ENCODE assay signal across 10 cellular contexts in genomic region chr17:8606415-8606814, GRCh38. TPM values are rescaled to one million over a fixed set of nuclear protein-coding genes. Genes with fewer than 3 reads are reported as not detected.
DNase-seq lines count a peak whose midpoint lies in the region; ATAC-seq and TF ChIP-seq lines count a peak whose summit lies in the region.
"Had no signal": no experiment of that assay in that cellular context is flagged by ENCODE, and none has a peak within 500 bp of the region (broad histone marks: within the 10 kb centered on the region; RNA-seq: fewer than 3 reads in every experiment).

No MANE protein-coding gene starts in this region.

- no peaks in the 10 kb centered on the region for H3K4me1 ChIP-seq in psoas muscle

- intact Hi-C loops in psoas muscle (cut with DNase I) = no loop called here

- TF ChIP-seq CTCF in coronary artery (IDR thresholded peaks at IDR 0.05) = no peak
- TF ChIP-seq CTCF in psoas muscle (IDR thresholded peaks at IDR 0.05) = no peak

- H3K36me3 ChIP-seq in psoas muscle (ENCODE audit: insufficient read depth in 1 of 2, low read depth in 1 of 2) = no peaks in the 10 kb centered on the region
- H3K36me3 ChIP-seq: MG63 had no signal

- ATAC-seq in HG03521 (IDR thresholded peaks at IDR 0.05; ENCODE audit: unreplicated experiment) (no peak), psoas muscle (no peak)

- WGBS in psoas muscle, 3 donors = 17 to 41% (median 19%) methylated on average over 3 of the region's 3 CpGs

- no peaks in the 10 kb centered on the region for H3K27me3 ChIP-seq in psoas muscle (ENCODE audit: insufficient read depth in 3 of 3, low read length in 2 of 3)
- H3K27me3 ChIP-seq: MG63 had no signal

- peak overlapping the region; percentile 71 to 82 for H3K27ac ChIP-seq in coronary artery
- H3K27ac ChIP-seq in psoas muscle = no peak overlapping the region

- no peaks in the 10 kb centered on the region for H3K9me3 ChIP-seq in psoas muscle

- peak overlapping the region; percentile 37 for H3K4me3 ChIP-seq in coronary artery
- no peak overlapping the region for H3K4me3 ChIP-seq in psoas muscle
- H3K4me3 ChIP-seq: MG63 had no signal

- DNase-seq in AG08395 (ENCODE audit: low spot score) = peak; percentile 18
- peak; percentile 61 for DNase-seq in NCI-H1092 treated with DMSO at 0.1 percent for 48 hours (lab: John Stamatoyannopoulos, UW)
- DNase-seq in coronary artery (ENCODE audit: low spot score) = no peak
- peak; percentile 4 for DNase-seq in medulla oblongata (ENCODE audit: extremely low spot score)
- DNase-seq in kidney tubule cell (ENCODE audit: low spot score) = no peak
- no peak for DNase-seq in KG1 (lab: John Stamatoyannopoulos, UW)
- no peak for DNase-seq in psoas muscle
- DNase-seq: activated CD4-positive, alpha-beta T cell treated with anti-CD3 and anti-CD28 coated beads, Interleukin-2, amount 10 ng/mL, durations not matched to agents 24 days and 14 days; MG63 had no signal

RNA-seq across cellular contexts. Expression of gene MYH10, which starts 24.1 kb away (rescaled TPM):
- total RNA-seq in psoas muscle = 10 to 100 TPM in 2 of 4 donors, 1 to 10 TPM in 2; 1.9 to 34.2 (median 10.7) TPM
- 1 to 10 TPM; 1.8 to 1.9 (median 1.8) TPM for polyA plus RNA-seq in psoas muscle

Comparison
In these comparisons a context has a peak if more than half of its experiments do, and no peak if none do; other contexts are left out.
1. DNase-seq: peak in AG08395 (single experiment), NCI-H1092 treated with DMSO at 0.1 percent for 48 hours (single experiment) and medulla oblongata (single experiment); none in coronary artery (single experiment), kidney tubule cell (single experiment), KG1 (single experiment) and psoas muscle (0 of 2).